ENCODE assay signal across 37 cellular contexts in the genomic region with DNA sequence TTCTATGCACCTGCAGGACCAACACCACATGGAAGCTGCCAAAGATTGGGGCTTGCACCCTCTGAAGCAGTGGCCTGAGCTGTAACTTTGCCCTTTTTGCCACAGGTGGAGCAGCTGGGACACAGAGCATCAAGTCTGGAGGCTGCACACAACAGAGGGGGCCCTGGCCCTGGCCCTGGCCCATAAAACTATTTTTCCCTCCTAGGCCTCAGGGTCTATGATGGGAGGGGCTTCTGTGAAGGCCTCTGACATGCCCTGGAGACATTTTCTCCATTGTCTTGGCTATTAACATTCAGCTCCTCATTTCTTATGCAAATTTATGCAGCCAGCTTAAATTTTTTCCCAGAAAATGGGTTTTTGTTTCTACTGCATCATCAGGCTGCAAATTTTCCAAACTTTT.
"Had no signal": no experiment of that assay in that cellular context is flagged by ENCODE, and none has a peak within 500 bp of the region (broad histone marks: within the 10 kb centered on the region; RNA-seq: fewer than 3 reads in every experiment).

No MANE protein-coding gene starts in this region.

- H3K27ac ChIP-seq: adrenal gland, ascending aorta, body of pancreas, brain microvascular endothelial cell, breast epithelium, cardiac muscle cell had no signal

- DNase-seq: activated effector memory CD4-positive, alpha-beta T cell treated with anti-CD3 and anti-CD28 coated beads, Interleukin-2, amount 50 U/mL, for 16 hours; activated effector memory CD4-positive, alpha-beta T cell treated with Interleukin-2 at 50 U/mL for 16 hours; activated gamma-delta T cell; activated gamma-delta T cell treated with Interleukin-2 at 50 U/mL for 16 hours; activated naive CD4-positive, alpha-beta T cell; activated naive CD4-positive, alpha-beta T cell treated with anti-CD3 and anti-CD28 coated beads for 36 hours; activated naive CD4-positive, alpha-beta T cell treated with anti-CD3 and anti-CD28 coated beads, Interleukin-2, amount 10 ng/mL, durations not matched to agents 7 days and 5 days; activated naive CD4-positive, alpha-beta T cell treated with anti-CD3 and anti-CD28 coated beads, Interleukin-2, amount 50 U/mL, for 16 hours; activated naive CD4-positive, alpha-beta T cell treated with Interleukin-2 at 50 U/mL for 16 hours; activated naive CD8-positive, alpha-beta T cell treated with anti-CD3 and anti-CD28 coated beads for 36 hours; activated naive CD8-positive, alpha-beta T cell treated with anti-CD3 and anti-CD28 coated beads, Interleukin-2, amount 10 ng/mL, durations not matched to agents 7 days and 5 days; activated naive CD8-positive, alpha-beta T cell treated with anti-CD3 and anti-CD28 coated beads, Interleukin-2, amount 50 U/mL, for 24 hours; activated T-cell treated with anti-CD3 and anti-CD28 coated beads, Interleukin-2, amount 50 U/mL, for 24 hours; activated T-cell treated with anti-CD3 and anti-CD28 coated beads, Interleukin-2, amount 50 U/mL, for 4 hours; activated T-cell treated with anti-CD3 and anti-CD28 coated beads, Interleukin-2, amount 50 U/mL, for 48 hours; activated T-cell treated with anti-CD3 and anti-CD28 coated beads, Interleukin-2, amount 50 U/mL, for 72 hours; adrenal gland; amniotic stem cell; amygdala; anterior cingulate cortex; aorta; body of pancreas; brain microvascular endothelial cell; caudate nucleus; central memory CD4-positive, alpha-beta T cell; cerebellar nuclear complex had no signal

- H3K4me3 Mint-ChIP-seq: activated naive CD4-positive, alpha-beta T cell treated with anti-CD3 and anti-CD28 coated beads for 36 hours; activated naive CD4-positive, alpha-beta T cell treated with anti-CD3 and anti-CD28 coated beads, Interleukin-2, amount 10 ng/mL, durations not matched to agents 7 days and 5 days; activated naive CD4-positive, alpha-beta T cell treated with anti-CD3 and anti-CD28 coated beads, Interleukin-2, amount 50 U/mL, for 24 hours; activated naive CD8-positive, alpha-beta T cell; activated naive CD8-positive, alpha-beta T cell treated with anti-CD3 and anti-CD28 coated beads for 36 hours; activated naive CD8-positive, alpha-beta T cell treated with anti-CD3 and anti-CD28 coated beads, Interleukin-2, amount 10 ng/mL, durations not matched to agents 7 days and 5 days; activated naive CD8-positive, alpha-beta T cell treated with anti-CD3 and anti-CD28 coated beads, Interleukin-2, amount 50 U/mL, for 24 hours; activated T-cell treated with anti-CD3 and anti-CD28 coated beads, Interleukin-2, amount 50 U/mL, for 24 hours; activated T-cell treated with anti-CD3 and anti-CD28 coated beads, Interleukin-2, amount 50 U/mL, for 4 hours; activated T-cell treated with anti-CD3 and anti-CD28 coated beads, Interleukin-2, amount 50 U/mL, for 72 hours; activated T-helper 1 cell treated with anti-CD3 and anti-CD28 coated beads, Interleukin-12 subunit alpha, Interleukin-12 subunit beta, Interleukin-2, Interleukin-4 antibody, amounts not matched to agents 30 ng/mL and 10 ng/mL and 1 ng/mL, durations not matched to agents 14 hours and 24 hours and 36 hours; activated T-helper 17 cell treated with anti-CD3 and anti-CD28 coated beads, Interleukin-2, amount 50 U/mL, for 72 hours; brain; central memory CD8-positive, alpha-beta T cell had no signal

- H3K4me1 ChIP-seq: ascending aorta, body of pancreas, breast epithelium had no signal

- H3K36me3 Mint-ChIP-seq: activated naive CD4-positive, alpha-beta T cell treated with anti-CD3 and anti-CD28 coated beads, Interleukin-2, amount 10 ng/mL, durations not matched to agents 7 days and 5 days; activated naive CD4-positive, alpha-beta T cell treated with anti-CD3 and anti-CD28 coated beads, Interleukin-2, amount 50 U/mL, for 24 hours; activated naive CD4-positive, alpha-beta T cell treated with anti-CD3 and anti-CD28 coated beads, Interleukin-2, amount 50 U/mL, for 72 hours; activated naive CD8-positive, alpha-beta T cell; activated naive CD8-positive, alpha-beta T cell treated with anti-CD3 and anti-CD28 coated beads for 36 hours; activated naive CD8-positive, alpha-beta T cell treated with anti-CD3 and anti-CD28 coated beads, Interleukin-2, amount 10 ng/mL, durations not matched to agents 7 days and 5 days; brain had no signal

- H3K27me3 Mint-ChIP-seq: activated naive CD4-positive, alpha-beta T cell treated with anti-CD3 and anti-CD28 coated beads, Interleukin-2, amount 10 ng/mL, durations not matched to agents 7 days and 5 days; activated naive CD8-positive, alpha-beta T cell treated with anti-CD3 and anti-CD28 coated beads for 36 hours; activated naive CD8-positive, alpha-beta T cell treated with anti-CD3 and anti-CD28 coated beads, Interleukin-2, amount 10 ng/mL, durations not matched to agents 7 days and 5 days; activated naive CD8-positive, alpha-beta T cell treated with anti-CD3 and anti-CD28 coated beads, Interleukin-2, amount 50 U/mL, for 24 hours; activated T-cell treated with anti-CD3 and anti-CD28 coated beads, Interleukin-2, amount 50 U/mL, for 24 hours; activated T-helper 17 cell treated with anti-CD3 and anti-CD28 coated beads, Interleukin-2, amount 50 U/mL, for 72 hours; brain; central memory CD8-positive, alpha-beta T cell had no signal

- H3K9me3 ChIP-seq: adrenal gland, ascending aorta, body of pancreas, breast epithelium had no signal

- H3K36me3 ChIP-seq: adrenal gland, ascending aorta, brain microvascular endothelial cell, breast epithelium, cardiac muscle cell had no signal

- H3K27me3 ChIP-seq: adrenal gland, ascending aorta, body of pancreas, brain microvascular endothelial cell, breast epithelium, cardiac muscle cell had no signal

- ATAC-seq: activated naive CD4-positive, alpha-beta T cell treated with anti-CD3 and anti-CD28 coated beads, Interleukin-2, amount 50 U/mL, for 72 hours; activated naive CD8-positive, alpha-beta T cell treated with anti-CD3 and anti-CD28 coated beads, Interleukin-2, amount 50 U/mL, for 24 hours; activated T-cell treated with anti-CD3 and anti-CD28 coated beads, Interleukin-2, amount 50 U/mL, for 4 hours; activated T-cell treated with anti-CD3 and anti-CD28 coated beads, Interleukin-2, amount 50 U/mL, for 72 hours; activated T-helper 17 cell treated with anti-CD3 and anti-CD28 coated beads, Interleukin-2, amount 50 U/mL, for 72 hours; body of pancreas had no signal

- H3K9me3 Mint-ChIP-seq: activated naive CD4-positive, alpha-beta T cell treated with anti-CD3 and anti-CD28 coated beads for 36 hours; activated naive CD4-positive, alpha-beta T cell treated with anti-CD3 and anti-CD28 coated beads, Interleukin-2, amount 10 ng/mL, durations not matched to agents 7 days and 5 days; activated naive CD4-positive, alpha-beta T cell treated with anti-CD3 and anti-CD28 coated beads, Interleukin-2, amount 50 U/mL, for 24 hours; activated naive CD8-positive, alpha-beta T cell treated with anti-CD3 and anti-CD28 coated beads for 36 hours; activated naive CD8-positive, alpha-beta T cell treated with anti-CD3 and anti-CD28 coated beads, Interleukin-2, amount 10 ng/mL, durations not matched to agents 7 days and 5 days; activated T-cell treated with anti-CD3 and anti-CD28 coated beads, Interleukin-2, amount 50 U/mL, for 24 hours; activated T-cell treated with anti-CD3 and anti-CD28 coated beads, Interleukin-2, amount 50 U/mL, for 4 hours; activated T-helper 1 cell treated with anti-CD3 and anti-CD28 coated beads, Interleukin-12 subunit alpha, Interleukin-12 subunit beta, Interleukin-2, Interleukin-4 antibody, amounts not matched to agents 30 ng/mL and 10 ng/mL and 1 ng/mL, durations not matched to agents 14 hours and 24 hours and 36 hours; activated T-helper 2 cell treated with anti-CD3 and anti-CD28 coated beads, Interferon-gamma antibody, Interleukin-2, Interleukin-4, amounts not matched to agents 10 μg/mL and 5 μg/mL and 100 μg/mL, durations not matched to agents 14 hours and 24 hours and 36 hours had no signal

- H3K4me1 Mint-ChIP-seq: activated naive CD4-positive, alpha-beta T cell treated with anti-CD3 and anti-CD28 coated beads, Interleukin-2, amount 10 ng/mL, durations not matched to agents 7 days and 5 days; activated naive CD8-positive, alpha-beta T cell treated with anti-CD3 and anti-CD28 coated beads for 36 hours; activated naive CD8-positive, alpha-beta T cell treated with anti-CD3 and anti-CD28 coated beads, Interleukin-2, amount 10 ng/mL, durations not matched to agents 7 days and 5 days; activated T-helper 17 cell treated with anti-CD3 and anti-CD28 coated beads, Interleukin-2, amount 50 U/mL, for 72 hours; brain; central memory CD8-positive, alpha-beta T cell had no signal

- H3K4me3 ChIP-seq: adrenal gland, ascending aorta, body of pancreas, breast epithelium, cardiac muscle cell had no signal

- H3K27ac Mint-ChIP-seq: activated naive CD4-positive, alpha-beta T cell treated with anti-CD3 and anti-CD28 coated beads for 36 hours; activated naive CD4-positive, alpha-beta T cell treated with anti-CD3 and anti-CD28 coated beads, Interleukin-2, amount 10 ng/mL, durations not matched to agents 7 days and 5 days; activated naive CD4-positive, alpha-beta T cell treated with anti-CD3 and anti-CD28 coated beads, Interleukin-2, amount 50 U/mL, for 24 hours; activated naive CD4-positive, alpha-beta T cell treated with anti-CD3 and anti-CD28 coated beads, Interleukin-2, amount 50 U/mL, for 72 hours; activated naive CD8-positive, alpha-beta T cell; activated naive CD8-positive, alpha-beta T cell treated with anti-CD3 and anti-CD28 coated beads for 36 hours; activated naive CD8-positive, alpha-beta T cell treated with anti-CD3 and anti-CD28 coated beads, Interleukin-2, amount 10 ng/mL, durations not matched to agents 7 days and 5 days; activated naive CD8-positive, alpha-beta T cell treated with anti-CD3 and anti-CD28 coated beads, Interleukin-2, amount 50 U/mL, for 24 hours; activated T-cell treated with anti-CD3 and anti-CD28 coated beads, Interleukin-2, amount 50 U/mL, for 24 hours; activated T-cell treated with anti-CD3 and anti-CD28 coated beads, Interleukin-2, amount 50 U/mL, for 72 hours; activated T-helper 1 cell treated with anti-CD3 and anti-CD28 coated beads, Interleukin-12 subunit alpha, Interleukin-12 subunit beta, Interleukin-2, Interleukin-4 antibody, amounts not matched to agents 30 ng/mL and 10 ng/mL and 1 ng/mL, durations not matched to agents 14 hours and 24 hours and 36 hours; activated T-helper 17 cell treated with anti-CD3 and anti-CD28 coated beads, Interleukin-2, amount 50 U/mL, for 72 hours; activated T-helper 2 cell treated with anti-CD3 and anti-CD28 coated beads, Interferon-gamma antibody, Interleukin-2, Interleukin-4, amounts not matched to agents 10 μg/mL and 5 μg/mL and 100 μg/mL, durations not matched to agents 14 hours and 24 hours and 36 hours; brain had no signal
